ENCODE assay signal across 2 cellular contexts in genomic region chr4:18735740-18736288, GRCh38.
TF ChIP-seq lines count a peak whose summit lies in the region.

No MANE protein-coding gene starts in this region.

TF ChIP-seq in SK-N-SH treated with all-trans-retinoic acid at 6 μM for 48 hours, 23 proteins besides CTCF, POLR2A, EP300 and RAD21 (continued from another document):
- TF ChIP-seq TSHZ2 (CRISPR knock-in tag; IDR thresholded peaks at IDR 0.05) (peak; percentile 33; the same call in 1 of the 2 replicates), SNAI2 (CRISPR knock-in tag; IDR thresholded peaks at IDR 0.05) (no peak), RARB (CRISPR knock-in tag; IDR thresholded peaks at IDR 0.05) (no peak)

TF ChIP-seq in SK-N-SH, 30 proteins besides CTCF, POLR2A, EP300 and RAD21 (continued from another document):
- TF ChIP-seq, protein P1, sequence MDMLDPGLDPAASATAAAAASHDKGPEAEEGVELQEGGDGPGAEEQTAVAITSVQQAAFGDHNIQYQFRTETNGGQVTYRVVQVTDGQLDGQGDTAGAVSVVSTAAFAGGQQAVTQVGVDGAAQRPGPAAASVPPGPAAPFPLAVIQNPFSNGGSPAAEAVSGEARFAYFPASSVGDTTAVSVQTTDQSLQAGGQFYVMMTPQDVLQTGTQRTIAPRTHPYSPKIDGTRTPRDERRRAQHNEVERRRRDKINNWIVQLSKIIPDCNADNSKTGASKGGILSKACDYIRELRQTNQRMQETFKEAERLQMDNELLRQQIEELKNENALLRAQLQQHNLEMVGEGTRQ (IDR thresholded peaks at IDR 0.05; ENCODE audit: borderline replicate concordance, low read depth, low read length), result no peak
- TF ChIP-seq USF1 (IDR thresholded peaks at IDR 0.05; ENCODE audit: borderline replicate concordance, low read depth) (no peak), GABPA (IDR thresholded peaks at IDR 0.05; ENCODE audit: low read depth) (no peak), NFIC (IDR thresholded peaks at IDR 0.05; ENCODE audit: borderline replicate concordance) (no peak), FOXJ3 (CRISPR knock-in tag; IDR thresholded peaks at IDR 0.05) (no peak), FOSL2 (IDR thresholded peaks at IDR 0.05; ENCODE audit: borderline replicate concordance, low read depth) (no peak)
